In the genomic region with DNA sequence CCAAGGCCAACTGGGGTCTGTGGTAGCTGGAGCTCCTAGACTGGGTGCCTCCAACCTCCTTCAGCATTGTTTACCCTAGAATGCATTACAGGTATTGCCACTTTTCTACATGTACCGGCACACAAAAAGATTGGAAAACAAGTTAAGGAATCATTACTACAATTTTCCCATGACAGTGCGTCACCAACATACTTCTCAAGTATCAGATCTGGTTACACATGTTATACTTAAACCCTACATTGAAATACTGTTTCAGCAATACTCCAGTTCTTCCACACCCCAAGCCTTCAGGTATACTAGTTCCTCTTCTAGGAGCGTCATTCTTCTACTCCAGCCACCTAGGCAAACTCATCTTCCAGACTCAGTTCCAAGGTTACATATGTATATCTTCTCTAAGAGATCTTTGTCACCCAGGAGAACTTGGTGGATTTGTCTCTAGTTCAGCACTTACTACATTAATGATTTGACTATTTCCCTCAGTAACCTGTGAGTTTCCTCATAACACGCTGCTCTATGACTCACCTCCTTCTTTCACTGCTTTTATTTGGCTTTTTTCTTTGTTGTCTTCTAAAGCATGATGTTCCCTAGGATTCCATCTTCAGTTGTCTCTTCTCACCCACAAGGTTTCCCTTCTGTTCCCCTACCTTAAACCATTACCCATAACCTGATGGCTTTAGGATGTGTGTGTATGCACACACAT, we compare ENCODE assay signal across 25 cellular contexts.
"Had no signal": no experiment of that assay in that cellular context is flagged by ENCODE, and none has a peak within 500 bp of the region (broad histone marks: within the 10 kb centered on the region; RNA-seq: fewer than 3 reads in every experiment).

No MANE protein-coding gene starts in this region.

- H3K27me3 ChIP-seq: colonic mucosa, gastrocnemius medialis, pancreas, vagina had no signal

- H3K27ac Mint-ChIP-seq: activated CD4-positive, alpha-beta memory T cell treated with anti-CD3 and anti-CD28 coated beads for 36 hours; activated naive CD4-positive, alpha-beta T cell treated with anti-CD3 and anti-CD28 coated beads, Interleukin-2, amount 10 ng/mL, durations not matched to agents 7 days and 5 days; brain; nephron progenitor cell; T-helper 1 cell treated with Interleukin-12 subunit alpha and Interleukin-12 subunit beta and Interleukin-4 antibody, amounts not matched to agents 30 μg/mL and 1 μg/mL, for 36 hours; type B pancreatic cell had no signal

- H3K27ac ChIP-seq: colonic mucosa, gastrocnemius medialis, pancreas, vagina had no signal

- H3K9me3 Mint-ChIP-seq: activated CD4-positive, alpha-beta memory T cell treated with anti-CD3 and anti-CD28 coated beads for 36 hours; activated naive CD4-positive, alpha-beta T cell treated with anti-CD3 and anti-CD28 coated beads, Interleukin-2, amount 10 ng/mL, durations not matched to agents 7 days and 5 days; brain; nephron progenitor cell; T-helper 1 cell treated with Interleukin-12 subunit alpha and Interleukin-12 subunit beta and Interleukin-4 antibody, amounts not matched to agents 30 μg/mL and 1 μg/mL, for 36 hours had no signal

- FAIRE-seq: pancreas had no signal

- H3K4me1 ChIP-seq: colonic mucosa, gastrocnemius medialis, pancreas, vagina had no signal

- ATAC-seq: gastrocnemius medialis, left cardiac atrium, pancreas, sciatic nerve had no signal

- H3K36me3 ChIP-seq: colonic mucosa, gastrocnemius medialis, pancreas, vagina had no signal

- H3K4me3 Mint-ChIP-seq: activated CD4-positive, alpha-beta memory T cell treated with anti-CD3 and anti-CD28 coated beads for 36 hours; activated naive CD4-positive, alpha-beta T cell treated with anti-CD3 and anti-CD28 coated beads, Interleukin-2, amount 10 ng/mL, durations not matched to agents 7 days and 5 days; brain; nephron progenitor cell; stimulated activated naive B cell treated with anti-CD40 and anti-IgM and Interleukin-4, amounts not matched to agents 10 μg/mL and 1 μg/mL and 100 μg/mL, for 72 hours; T-helper 1 cell treated with Interleukin-12 subunit alpha and Interleukin-12 subunit beta and Interleukin-4 antibody, amounts not matched to agents 30 μg/mL and 1 μg/mL, for 36 hours; type B pancreatic cell had no signal

- H3K9me3 ChIP-seq: colonic mucosa, gastrocnemius medialis, pancreas, vagina had no signal

- H3K4me1 Mint-ChIP-seq: activated naive CD4-positive, alpha-beta T cell treated with anti-CD3 and anti-CD28 coated beads, Interleukin-2, amount 10 ng/mL, durations not matched to agents 7 days and 5 days had no signal

- DNase-seq: activated CD4-positive, alpha-beta memory T cell treated with anti-CD3 and anti-CD28 coated beads for 36 hours; activated CD4-positive, alpha-beta T cell treated with anti-CD3 and anti-CD28 coated beads for 4 hours; activated CD4-positive, CD25-positive, alpha-beta regulatory T cell; activated effector memory CD4-positive, alpha-beta T cell treated with anti-CD3 and anti-CD28 coated beads, Interleukin-2, amount 50 U/mL, for 16 hours; activated naive CD4-positive, alpha-beta T cell treated with anti-CD3 and anti-CD28 coated beads, Interleukin-2, amount 10 ng/mL, durations not matched to agents 7 days and 5 days; aorta; central memory CD4-positive, alpha-beta T cell; colonic mucosa; erythroblast; gastrocnemius medialis; hippocampal formation; left cardiac atrium; mesenchymal stem cell; nephron progenitor cell; pancreas; stimulated activated CD4-positive, alpha-beta T cell treated with anti-CD3 and anti-CD28 coated beads, Interleukin-15, amount 100 ng/mL, for 24 hours; stimulated activated CD8-positive, alpha-beta memory T cell treated with anti-CD3 and anti-CD28 coated beads, Interleukin-4, amount 100 ng/mL, for 48 hours; stimulated activated naive B cell treated with anti-CD40 and anti-IgM and Interleukin-4, amounts not matched to agents 10 μg/mL and 1 μg/mL and 100 μg/mL, for 72 hours; T1000 had no signal

- H3K27me3 Mint-ChIP-seq: activated CD4-positive, alpha-beta memory T cell treated with anti-CD3 and anti-CD28 coated beads for 36 hours; activated naive CD4-positive, alpha-beta T cell treated with anti-CD3 and anti-CD28 coated beads, Interleukin-2, amount 10 ng/mL, durations not matched to agents 7 days and 5 days; brain; stimulated activated naive B cell treated with anti-CD40 and anti-IgM and Interleukin-4, amounts not matched to agents 10 μg/mL and 1 μg/mL and 100 μg/mL, for 72 hours; type B pancreatic cell had no signal

- H3K4me3 ChIP-seq: colonic mucosa, gastrocnemius medialis, pancreas, smooth muscle cell, vagina had no signal

- H3K4me2 ChIP-seq: smooth muscle cell had no signal
